Comparison of ENCODE assay signal across 12 cellular contexts in the genomic region with DNA sequence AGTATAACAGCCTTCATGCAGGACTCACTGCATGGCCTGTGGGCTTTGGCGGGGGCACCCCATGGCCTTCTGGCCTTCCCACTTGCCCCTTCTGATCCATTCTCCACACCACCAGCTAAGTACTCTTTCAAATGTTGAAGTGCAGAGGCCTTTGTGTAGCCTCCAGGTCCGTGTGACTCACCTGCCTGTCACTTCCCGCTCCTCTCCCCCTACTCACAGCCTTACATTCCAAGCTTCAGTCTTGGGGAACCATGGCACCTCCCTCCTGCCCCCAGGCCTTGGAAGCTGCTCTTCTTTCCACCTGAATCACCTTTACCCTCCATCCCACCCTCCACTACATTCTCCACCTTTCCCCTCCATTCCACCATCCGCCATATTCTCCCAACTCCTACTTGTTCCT.
DNase-seq lines count a peak whose midpoint lies in the region; ATAC-seq and TF ChIP-seq lines count a peak whose summit lies in the region.
"Had no signal": no experiment of that assay in that cellular context is flagged by ENCODE, and none has a peak within 500 bp of the region (broad histone marks: within the 10 kb centered on the region; RNA-seq: fewer than 3 reads in every experiment).

No MANE protein-coding gene starts in this region.

- H3K9ac ChIP-seq in mesenchymal stem cell (ENCODE audit: low read length): peak overlapping the region; percentile 79

- H3K9me3 ChIP-seq in Caco-2 (0 out of 2 replicates have a peak, but pooled peaks cover 3% of the 10 kb centered on the region), mesenchymal stem cell (ENCODE audit: control insufficient read depth, low read length) (no peaks in the 10 kb centered on the region)
- no peaks in the 10 kb centered on the region for H3K9me3 ChIP-seq in naive thymus-derived CD4-positive, alpha-beta T cell (ENCODE audit: control insufficient read depth in 2 of 3, low read length in 3 of 3)

- H3K14ac ChIP-seq in mesenchymal stem cell (ENCODE audit: low read length in 2 of 2): peak overlapping the region in 1 of 2 experiments; percentile 27

- H2BK5ac ChIP-seq in mesenchymal stem cell (ENCODE audit: low read depth, low read length, poor library complexity, severe bottlenecking): peak overlapping the region; percentile 58

- H2BK12ac ChIP-seq in mesenchymal stem cell (ENCODE audit: low read length in 2 of 2): no peak overlapping the region

- no peak overlapping the region for H2AFZ ChIP-seq in mesenchymal stem cell (ENCODE audit: low read depth, low read length)

- POLR2A ChIA-PET in Caco-2 (lab: Charles Lee): interaction anchor here (0.6 kb wide), 1 partner anchor 280 kb away, joined by 3 read pairs; no protein-coding TSS in a partner anchor
- POLR2A ChIA-PET in naive thymus-derived CD4-positive, alpha-beta T cell (lab: Charles Lee): no interaction called here

- peak; percentile 94 for TF ChIP-seq EP300 in Ishikawa (IDR thresholded peaks at IDR 0.05; ENCODE audit: borderline replicate concordance)

- intact Hi-C loops in Caco-2 (cut with micrococcal nuclease; ENCODE audit: unreplicated experiment): no loop called here
- intact Hi-C loops in naive thymus-derived CD4-positive, alpha-beta T cell (cut with micrococcal nuclease): no loop called here

- H3K23ac ChIP-seq in mesenchymal stem cell (ENCODE audit: low read length in 2 of 2): no peak overlapping the region

- BruUV-seq in Caco-2 (replicated peaks; lab: Mats Ljungman, UMichigan): no TSS peak

- H3K27me3 ChIP-seq in Caco-2 (replicated peaks; ENCODE audit: control insufficient read depth, insufficient read depth, low read length) (no peaks in the 10 kb centered on the region), mesenchymal stem cell (ENCODE audit: control insufficient read depth in 1 of 2, insufficient read depth in 1 of 2, low read length in 2 of 2) (no peaks in the 10 kb centered on the region)
- H3K27me3 ChIP-seq in naive thymus-derived CD4-positive, alpha-beta T cell (ENCODE audit: control insufficient read depth in 2 of 2, insufficient read depth in 2 of 2, low read length in 2 of 2): no peaks in the 10 kb centered on the region

- CTCF ChIA-PET in Caco-2 (lab: Charles Lee): no interaction called here
- CTCF ChIA-PET in naive thymus-derived CD4-positive, alpha-beta T cell (lab: Charles Lee): no interaction called here

- no peak overlapping the region for H4K8ac ChIP-seq in mesenchymal stem cell (ENCODE audit: low read length)

- H3K18ac ChIP-seq in mesenchymal stem cell (ENCODE audit: low read depth in 1 of 2, low read length in 2 of 2): no peak overlapping the region

- no peak overlapping the region for H2BK120ac ChIP-seq in mesenchymal stem cell (ENCODE audit: low read depth, low read length)

- WGBS in mesenchymal stem cell: 83% methylated on average over 4 of the region's 4 CpGs

- ATAC-seq in naive thymus-derived CD4-positive, alpha-beta T cell: no peak
- ATAC-seq in HG03280 (IDR thresholded peaks at IDR 0.05; ENCODE audit: unreplicated experiment): no peak
- no peak for ATAC-seq in HG03196 (IDR thresholded peaks at IDR 0.05; ENCODE audit: unreplicated experiment)
- ATAC-seq: activated naive CD8-positive, alpha-beta T cell treated with anti-CD3 and anti-CD28 coated beads, Interleukin-2, amount 50 U/mL, for 24 hours; stimulated activated naive CD8-positive, alpha-beta T cell treated with anti-CD3 and anti-CD28 coated beads, Interleukin-15, Interleukin-2, amounts not matched to agents 100 U/mL and 50 U/mL, for 24 hours had no signal

- H3K4me3 Mint-ChIP-seq in Caco-2 (ENCODE audit: unreplicated experiment): no peak overlapping the region
- no peak overlapping the region for H3K4me3 Mint-ChIP-seq in naive thymus-derived CD4-positive, alpha-beta T cell
- H3K4me3 Mint-ChIP-seq: activated naive CD8-positive, alpha-beta T cell treated with anti-CD3 and anti-CD28 coated beads, Interleukin-2, amount 50 U/mL, for 24 hours had no signal

- H3K4me1 Mint-ChIP-seq in Caco-2 (ENCODE audit: low read depth, unreplicated experiment): no peaks in the 10 kb centered on the region
- peaks cover 9 to 29% (median 18%) of the 10 kb centered on the region in 7 donors for H3K4me1 Mint-ChIP-seq in naive thymus-derived CD4-positive, alpha-beta T cell
- H3K4me1 Mint-ChIP-seq: activated naive CD8-positive, alpha-beta T cell treated with anti-CD3 and anti-CD28 coated beads, Interleukin-2, amount 50 U/mL, for 24 hours had no signal

- TF ChIP-seq RAD21 in Ishikawa (IDR thresholded peaks at IDR 0.05; ENCODE audit: low read depth): peak; percentile 6; the same call in 1 of the 2 replicates

- TF ChIP-seq CTCF in Caco-2 (IDR thresholded peaks at IDR 0.05; ENCODE audit: insufficient read depth in 1 of 2, low read depth in 1 of 2, low read length in 1 of 2, severe bottlenecking in 1 of 2, unreplicated experiment in 1 of 2) (no peak), cardiac fibroblast (IDR thresholded peaks at IDR 0.05; ENCODE audit: low read depth, low read length) (no peak)

- H3K4me2 ChIP-seq in mesenchymal stem cell (ENCODE audit: low read length, poor library complexity, severe bottlenecking): no peak overlapping the region

- 0 out of 2 replicates have a peak, but pooled peaks cover 4% of the 10 kb centered on the region for H3K4me1 ChIP-seq in Caco-2
- H3K4me1 ChIP-seq in mesenchymal stem cell (ENCODE audit: control insufficient read depth, insufficient read depth, low read depth, low read length): peaks cover 14% of the 10 kb centered on the region
- H3K4me1 ChIP-seq in naive thymus-derived CD4-positive, alpha-beta T cell (ENCODE audit: control insufficient read depth in 2 of 2, insufficient read depth in 2 of 2, low read length in 2 of 2): peaks cover 0 to 6% of the 10 kb centered on the region in 2 donors

- no peaks in the 10 kb centered on the region for H3K9me3 Mint-ChIP-seq in Caco-2 (ENCODE audit: unreplicated experiment)
- peaks cover 0 to 20% (median 4%) of the 10 kb centered on the region in 11 donors for H3K9me3 Mint-ChIP-seq in naive thymus-derived CD4-positive, alpha-beta T cell

- DNase-seq in Caco-2 (no peak), cardiac fibroblast (ENCODE audit: low read depth in 2 of 2) (peak; percentile 21 to 81), mesenchymal stem cell (no peak)
- no peak for DNase-seq in naive thymus-derived CD4-positive, alpha-beta T cell
- DNase-seq in activated CD4-positive, alpha-beta T cell treated with anti-CD3 and anti-CD28 coated beads for 4 hours: no peak
- DNase-seq: activated CD4-positive, alpha-beta T cell treated with anti-CD3 and anti-CD28 coated beads, Interleukin-2, amount 50 U/mL, for 4 hours; activated naive CD8-positive, alpha-beta T cell treated with anti-CD3 and anti-CD28 coated beads, Interleukin-2, amount 50 U/mL, for 24 hours; NCI-H2081; stimulated activated naive CD8-positive, alpha-beta T cell treated with anti-CD3 and anti-CD28 coated beads, Interleukin-15, Interleukin-2, amounts not matched to agents 100 U/mL and 50 U/mL, for 24 hours had no signal

- H3K36me3 ChIP-seq in Caco-2 (ENCODE audit: control insufficient read depth, insufficient read depth, low read length) (no peaks in the 10 kb centered on the region), mesenchymal stem cell (ENCODE audit: control insufficient read depth in 1 of 2, insufficient read depth in 2 of 2, low read depth in 1 of 2, low read length in 2 of 2) (peaks cover 6 to 22% of the 10 kb centered on the region in 2 experiments)
- no peaks in the 10 kb centered on the region for H3K36me3 ChIP-seq in naive thymus-derived CD4-positive, alpha-beta T cell (ENCODE audit: control insufficient read depth in 2 of 3, insufficient read depth in 3 of 3, low read length in 3 of 3)

- peak overlapping the region; percentile 94 for H3K27ac ChIP-seq in mesenchymal stem cell (ENCODE audit: low read length, poor library complexity, severe bottlenecking)
- no peak overlapping the region for H3K27ac ChIP-seq in naive thymus-derived CD4-positive, alpha-beta T cell (ENCODE audit: low read depth, low read length)

- peak overlapping the region; percentile 96 for H2AK5ac ChIP-seq in mesenchymal stem cell (ENCODE audit: low read length, severe bottlenecking)

- no peaks in the 10 kb centered on the region for H3K36me3 Mint-ChIP-seq in Caco-2 (ENCODE audit: insufficient read depth, unreplicated experiment)
- H3K36me3 Mint-ChIP-seq in naive thymus-derived CD4-positive, alpha-beta T cell: peaks cover 4 to 55% (median 50%) of the 10 kb centered on the region in 5 donors

- no peaks in the 10 kb centered on the region for H3K27me3 Mint-ChIP-seq in Caco-2 (ENCODE audit: insufficient read depth, unreplicated experiment)
- no peaks in the 10 kb centered on the region for H3K27me3 Mint-ChIP-seq in naive thymus-derived CD4-positive, alpha-beta T cell
- H3K27me3 Mint-ChIP-seq: activated naive CD8-positive, alpha-beta T cell treated with anti-CD3 and anti-CD28 coated beads, Interleukin-2, amount 50 U/mL, for 24 hours had no signal

- no peaks in the 10 kb centered on the region for H3K79me1 ChIP-seq in mesenchymal stem cell (replicated peaks; ENCODE audit: low read length, poor library complexity, severe bottlenecking)

- H3K27ac Mint-ChIP-seq in Caco-2 (ENCODE audit: unreplicated experiment): peak overlapping the region; percentile 15
- H3K27ac Mint-ChIP-seq in naive thymus-derived CD4-positive, alpha-beta T cell: peak overlapping the region in 1 of 9 donors; percentile 48
- H3K27ac Mint-ChIP-seq: activated naive CD8-positive, alpha-beta T cell treated with anti-CD3 and anti-CD28 coated beads, Interleukin-2, amount 50 U/mL, for 24 hours had no signal

- no peak overlapping the region for H3K4ac ChIP-seq in mesenchymal stem cell (ENCODE audit: low read depth in 1 of 2, low read length in 2 of 2)

- H2BK15ac ChIP-seq in mesenchymal stem cell (ENCODE audit: low read depth, poor library complexity, severe bottlenecking): no peak overlapping the region

- H3K4me3 ChIP-seq in Caco-2 (ENCODE audit: low read depth, low read length): no peak overlapping the region
- H3K4me3 ChIP-seq in cardiac fibroblast (replicated peaks in 1 of 2; ENCODE audit: low read depth in 2 of 2, low read length in 2 of 2): no peak overlapping the region
- peak overlapping the region in 1 of 2 experiments; percentile 61 for H3K4me3 ChIP-seq in mesenchymal stem cell (ENCODE audit: insufficient read depth in 1 of 2, low read depth in 1 of 2, low read length in 2 of 2)
- H3K4me3 ChIP-seq in naive thymus-derived CD4-positive, alpha-beta T cell (ENCODE audit: low read length): no peak overlapping the region

- H4K91ac ChIP-seq in mesenchymal stem cell (ENCODE audit: low read length): no peak overlapping the region

TF ChIP-seq in Ishikawa, 13 proteins besides CTCF, POLR2A, EP300 and RAD21 (continues in another document):
- TF ChIP-seq FOXM1 (IDR thresholded peaks at IDR 0.05; ENCODE audit: borderline replicate concordance, low read depth): peak; percentile 77
- TF ChIP-seq, protein P1, sequence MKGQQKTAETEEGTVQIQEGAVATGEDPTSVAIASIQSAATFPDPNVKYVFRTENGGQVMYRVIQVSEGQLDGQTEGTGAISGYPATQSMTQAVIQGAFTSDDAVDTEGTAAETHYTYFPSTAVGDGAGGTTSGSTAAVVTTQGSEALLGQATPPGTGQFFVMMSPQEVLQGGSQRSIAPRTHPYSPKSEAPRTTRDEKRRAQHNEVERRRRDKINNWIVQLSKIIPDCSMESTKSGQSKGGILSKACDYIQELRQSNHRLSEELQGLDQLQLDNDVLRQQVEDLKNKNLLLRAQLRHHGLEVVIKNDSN (IDR thresholded peaks at IDR 0.05): no peak
- TF ChIP-seq CEBPB (IDR thresholded peaks at IDR 0.05): no peak

Comparison
In these comparisons a context has a peak if more than half of its experiments do, and no peak if none do; other contexts are left out.
1. DNase-seq: peak in cardiac fibroblast (2 of 2); none in Caco-2 (0 of 2), mesenchymal stem cell (single experiment), naive thymus-derived CD4-positive, alpha-beta T cell (0 of 9) and activated CD4-positive, alpha-beta T cell treated with anti-CD3 and anti-CD28 coated beads for 4 hours (0 of 2).